In the genomic region with DNA sequence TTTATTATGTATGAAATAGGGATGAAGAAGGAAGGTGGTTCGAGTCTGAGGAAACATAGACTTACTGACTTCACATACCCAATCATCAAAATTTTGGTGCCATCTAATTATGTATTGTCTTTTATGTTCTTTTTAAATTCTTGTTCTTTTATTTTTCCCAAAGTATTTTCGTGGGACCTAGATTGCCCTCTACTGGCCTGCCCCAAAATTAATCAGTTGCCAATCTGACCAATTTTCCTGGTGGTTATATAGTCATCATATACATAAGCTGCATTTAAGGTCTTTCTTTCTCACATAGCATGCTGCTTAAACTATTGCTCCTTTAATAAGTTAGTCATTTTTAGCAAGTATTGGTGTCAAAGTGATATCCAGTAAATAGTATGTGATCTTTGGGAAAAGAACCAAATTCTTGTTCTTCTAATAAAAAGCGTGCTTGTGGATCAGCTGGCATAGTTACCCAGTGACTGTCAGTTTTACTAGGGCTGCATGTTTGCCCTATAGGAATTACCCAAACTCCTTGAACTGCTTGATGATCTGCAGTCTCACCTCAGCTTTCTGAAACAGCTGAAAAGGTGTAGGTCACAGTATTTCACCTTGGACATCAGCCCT, we compare ENCODE assay signal across 11 cellular contexts.
DNase-seq lines count a peak whose midpoint lies in the region; ATAC-seq, FAIRE-seq and TF ChIP-seq lines count a peak whose summit lies in the region.
"Had no signal": no experiment of that assay in that cellular context is flagged by ENCODE, and none has a peak within 500 bp of the region (broad histone marks: within the 10 kb centered on the region; RNA-seq: fewer than 3 reads in every experiment).

No MANE protein-coding gene starts in this region.

- no peak overlapping the region for H3K9ac ChIP-seq in kidney (ENCODE audit: low read length in 2 of 2)

- H3K4me1 ChIP-seq in BE2C (no peaks in the 10 kb centered on the region), kidney (ENCODE audit: control insufficient read depth in 1 of 2, insufficient read depth in 1 of 2, low read depth in 1 of 2, low read length in 2 of 2) (no peaks in the 10 kb centered on the region)

- TF ChIP-seq POLR2A in GM12891 (IDR thresholded peaks at IDR 0.05; ENCODE audit: low read depth, low read length): no peak

- H3K9me3 ChIP-seq in BE2C (no peaks in the 10 kb centered on the region), kidney (ENCODE audit: control insufficient read depth in 1 of 2, low read length in 2 of 2) (no peaks in the 10 kb centered on the region)

- FAIRE-seq in kidney (lab: Jason Lieb, UNC) (peak; percentile 33), GM12891 (lab: Jason Lieb, UNC) (no peak)

- TF ChIP-seq CTCF in BE2C (IDR thresholded peaks at IDR 0.05; ENCODE audit: low read depth, low read length): peak; percentile 50
- TF ChIP-seq CTCF in VCaP (conservative IDR thresholded peaks at IDR 0.05): peak; percentile 84
- peak; percentile 31 for TF ChIP-seq CTCF in kidney (IDR thresholded peaks at IDR 0.05; ENCODE audit: borderline replicate concordance, extremely low read depth, insufficient read depth)

- H3K4me3 ChIP-seq in BE2C (ENCODE audit: low read depth, low read length): no peak overlapping the region
- no peak overlapping the region for H3K4me3 ChIP-seq in kidney (ENCODE audit: low read length in 2 of 2)

- ATAC-seq in GM21360 (IDR thresholded peaks at IDR 0.05; ENCODE audit: unreplicated experiment): no peak
- ATAC-seq in HG03108 (IDR thresholded peaks at IDR 0.05; ENCODE audit: unreplicated experiment): no peak
- ATAC-seq in GM19452 (IDR thresholded peaks at IDR 0.05; ENCODE audit: unreplicated experiment): no peak
- ATAC-seq: activated naive CD4-positive, alpha-beta T cell treated with anti-CD3 and anti-CD28 coated beads, Interleukin-2, amount 50 U/mL, for 72 hours had no signal

- intact Hi-C loops in kidney (cut with DNase I): no loop called here

- DNase-seq in BE2C: no peak
- peak; percentile 22 for DNase-seq in HCEC 1CT
- DNase-seq in kidney: no peak
- no peak for DNase-seq in GM12891 (ENCODE audit: insufficient read length, low spot score)
- DNase-seq: naive B cell, NCI-H524 treated with DMSO at 0.1 percent for 48 hours had no signal

- no peaks in the 10 kb centered on the region for H3K27me3 ChIP-seq in BE2C

- no peaks in the 10 kb centered on the region for H3K36me3 ChIP-seq in BE2C
- no peaks in the 10 kb centered on the region for H3K36me3 ChIP-seq in kidney (ENCODE audit: control insufficient read depth in 1 of 2, insufficient read depth in 2 of 2, low read length in 2 of 2)

- H3K27ac ChIP-seq in VCaP: no peak overlapping the region
- H3K27ac ChIP-seq in kidney (ENCODE audit: low read depth in 2 of 2, low read length in 2 of 2): no peak overlapping the region

TF ChIP-seq in GM12891, 5 proteins besides CTCF, POLR2A, EP300 and RAD21:
- TF ChIP-seq TAF1 (IDR thresholded peaks at IDR 0.05; ENCODE audit: low read depth, low read length) (no peak), SPI1 (IDR thresholded peaks at IDR 0.05; ENCODE audit: low read depth, low read length) (no peak), PAX5 (IDR thresholded peaks at IDR 0.05; ENCODE audit: insufficient read depth, low read length, severe bottlenecking) (no peak), POU2F2 (IDR thresholded peaks at IDR 0.05; ENCODE audit: low read depth, low read length) (no peak), POLR2AphosphoS5 (IDR thresholded peaks at IDR 0.05; ENCODE audit: low read depth, low read length) (no peak)
TF ChIP-seq in GM12891: peak in this region for 0.

Comparison
In these comparisons a context has a peak if more than half of its experiments do, and no peak if none do; other contexts are left out.
1. CTCF ChIP-seq: peak in every context shown above with its lines; median percentile 84 in VCaP; 50 in BE2C; 31 in kidney.